In genomic region chr1:46131727-46132528, GRCh38 we compare ENCODE assay signal across 8 cellular contexts. TPM values are rescaled to one million over a fixed set of nuclear protein-coding genes. Genes with fewer than 3 reads are reported as not detected.
DNase-seq lines count a peak whose midpoint lies in the region; ATAC-seq and TF ChIP-seq lines count a peak whose summit lies in the region.

No MANE protein-coding gene starts in this region.

- peak overlapping the region; percentile 55 for H3K27ac Mint-ChIP-seq in CD8-positive, alpha-beta T cell
- peak overlapping the region; percentile 79 for H3K27ac Mint-ChIP-seq in T-helper 1 cell treated with Interleukin-12 subunit alpha and Interleukin-12 subunit beta and Interleukin-4 antibody, amounts not matched to agents 30 μg/mL and 1 μg/mL, for 36 hours

- CTCF ChIA-PET in CD8-positive, alpha-beta T cell (lab: Charles Lee) = interaction anchor here (1.0 to 4.0 kb wide), 3 partner anchors 48 to 96 kb away, joined by 3 to 13 read pairs (median 5); no protein-coding TSS in a partner anchor
- CTCF ChIA-PET in mammary epithelial cell (lab: Charles Lee; ENCODE audit: low non-redundant PET) = interaction anchor here (0.6 to 0.7 kb wide), 3 partner anchors 48 to 248 kb away, joined by 7 to 31 read pairs (median 28); no protein-coding TSS in a partner anchor

- peaks cover 7% of the 10 kb centered on the region for H3K36me3 Mint-ChIP-seq in CD8-positive, alpha-beta T cell
- peaks cover 2% of the 10 kb centered on the region for H3K36me3 Mint-ChIP-seq in T-helper 1 cell treated with Interleukin-12 subunit alpha and Interleukin-12 subunit beta and Interleukin-4 antibody, amounts not matched to agents 30 μg/mL and 1 μg/mL, for 36 hours (ENCODE audit: low read depth)

- H3K27me3 ChIP-seq in CD8-positive, alpha-beta T cell (ENCODE audit: insufficient read depth, low read length) = peaks cover 6% of the 10 kb centered on the region
- no peaks in the 10 kb centered on the region for H3K27me3 ChIP-seq in mammary epithelial cell (ENCODE audit: insufficient read depth, low read length)

- H4K20me1 ChIP-seq in mammary epithelial cell (ENCODE audit: insufficient read depth, low read length) = no peaks in the 10 kb centered on the region

- peak overlapping the region; percentile 97 for H3K4me3 Mint-ChIP-seq in CD8-positive, alpha-beta T cell
- peak overlapping the region; percentile 100 for H3K4me3 Mint-ChIP-seq in T-helper 1 cell treated with Interleukin-12 subunit alpha and Interleukin-12 subunit beta and Interleukin-4 antibody, amounts not matched to agents 30 μg/mL and 1 μg/mL, for 36 hours

- H3K4me1 ChIP-seq in CD8-positive, alpha-beta T cell (ENCODE audit: insufficient read depth, low read length) = peaks cover 7% of the 10 kb centered on the region
- peaks cover 26% of the 10 kb centered on the region for H3K4me1 ChIP-seq in mammary epithelial cell (ENCODE audit: insufficient read depth, low read length)

- no peak for TF ChIP-seq CTCF in CD8-positive, alpha-beta T cell (IDR thresholded peaks at IDR 0.05)
- TF ChIP-seq CTCF in LNCaP clone FGC (IDR thresholded peaks at IDR 0.05; ENCODE audit: control insufficient read depth, extremely low read depth, insufficient read depth) (no peak), mammary epithelial cell (conservative IDR thresholded peaks at IDR 0.05 in 1 of 2, IDR thresholded peaks at IDR 0.05 in 1 of 2; ENCODE audit: extremely low read depth in 1 of 2, insufficient read depth in 1 of 2, low read depth in 1 of 2, low read length in 2 of 2) (no peak), omental fat pad (IDR thresholded peaks at IDR 0.05) (no peak)

- H3K27ac ChIP-seq in CD8-positive, alpha-beta T cell (ENCODE audit: low read depth, low read length) = peak overlapping the region; percentile 49
- peak overlapping the region; percentile 91 for H3K27ac ChIP-seq in mammary epithelial cell (ENCODE audit: insufficient read depth, low read depth, low read length)

- BruUV-seq in mammary epithelial cell (replicated peaks; lab: Mats Ljungman, UMichigan) = TSS peak; percentile 59

- H3K4me2 ChIP-seq in mammary epithelial cell (ENCODE audit: insufficient read depth, low read depth, low read length) = peak overlapping the region; percentile 82

- H3K9me3 ChIP-seq in CD8-positive, alpha-beta T cell (ENCODE audit: low read length) = no peaks in the 10 kb centered on the region
- H3K9me3 ChIP-seq in mammary epithelial cell (replicated peaks; ENCODE audit: insufficient read depth, low read length) = no peaks in the 10 kb centered on the region

- peak; percentile 47 for ATAC-seq in CD8-positive, alpha-beta T cell
- no peak for ATAC-seq in left lobe of liver
- ATAC-seq in HG02571 (IDR thresholded peaks at IDR 0.05; ENCODE audit: unreplicated experiment) = no peak
- ATAC-seq in omental fat pad (ENCODE audit: low FRiP score) = no peak

- H3K36me3 ChIP-seq in CD8-positive, alpha-beta T cell (ENCODE audit: insufficient read depth, low read length) = no peaks in the 10 kb centered on the region
- no peaks in the 10 kb centered on the region for H3K36me3 ChIP-seq in mammary epithelial cell (ENCODE audit: insufficient read depth, low read length)

- H3K4me1 Mint-ChIP-seq in CD8-positive, alpha-beta T cell (ENCODE audit: low read depth) = peaks cover 24% of the 10 kb centered on the region
- H3K4me1 Mint-ChIP-seq in T-helper 1 cell treated with Interleukin-12 subunit alpha and Interleukin-12 subunit beta and Interleukin-4 antibody, amounts not matched to agents 30 μg/mL and 1 μg/mL, for 36 hours (ENCODE audit: low read depth) = peaks cover 19% of the 10 kb centered on the region

- POLR2A ChIA-PET in CD8-positive, alpha-beta T cell (lab: Charles Lee) = interaction anchor here (0.6 to 1.7 kb wide), 3 partner anchors 12 to 35 kb away, joined by 3 to 9 read pairs (median 3); no protein-coding TSS in a partner anchor

- intact Hi-C loops in CD8-positive, alpha-beta T cell (cut with DNase I, micrococcal nuclease) = loop anchor here (1.0 to 5.0 kb wide), 5 partner anchors 65 to 445 kb away; partner anchors contain the start of genes POMGNT1 (in 2 of the 2), GPBP1L1 (in 1 of the 2), RAD54L (in 1 of the 2) and TMEM69 (in 1 of the 2)
- intact Hi-C loops in mammary epithelial cell (cut with micrococcal nuclease) = loop anchor here (1.0 to 2.0 kb wide), 4 partner anchors 47 to 95 kb away; no protein-coding TSS in a partner anchor

- peaks cover 37% of the 10 kb centered on the region for H3K79me2 ChIP-seq in mammary epithelial cell (ENCODE audit: insufficient read depth, low read length)

- DNase-seq in CD8-positive, alpha-beta T cell = peak in 5 of 7 experiments; percentile 2 to 48 (median 33)
- DNase-seq in LNCaP clone FGC (ENCODE audit: low read depth) (peak; percentile 30), mammary epithelial cell (peak; percentile 37), left lobe of liver (ENCODE audit: low spot score) (peak; percentile 49), omental fat pad (ENCODE audit: low spot score) (no peak)
- DNase-seq in stimulated activated CD4-positive, alpha-beta T cell treated with anti-CD3 and anti-CD28 coated beads, TNF-alpha, amount 100 ng/mL, for 4 hours (ENCODE audit: low read depth in 3 of 3) = peak in 2 of 3 experiments; percentile 1 to 9

- dilution Hi-C loops in mammary epithelial cell (cut with HindIII; ENCODE audit: low sequenced_read_pairs) = no loop called here

- H3K9ac ChIP-seq in mammary epithelial cell (ENCODE audit: insufficient read depth, low read length) = peak overlapping the region; percentile 90

- H3K4me3 ChIP-seq in CD8-positive, alpha-beta T cell (ENCODE audit: low read depth, low read length) = peak overlapping the region; percentile 91
- H3K4me3 ChIP-seq in LNCaP clone FGC (ENCODE audit: low read depth, low read length) (peak overlapping the region; percentile 80), mammary epithelial cell (replicated peaks in 1 of 3; ENCODE audit: insufficient read depth in 1 of 3, low read depth in 2 of 3, low read length in 3 of 3) (peak overlapping the region; percentile 73 to 99 (median 78))

- 3% methylated on average over 26 of the region's 38 CpGs for WGBS in mammary epithelial cell (ENCODE audit: low coverage, missing lambda C conversion rate)

- H3K9me3 Mint-ChIP-seq in CD8-positive, alpha-beta T cell = no peaks in the 10 kb centered on the region
- no peaks in the 10 kb centered on the region for H3K9me3 Mint-ChIP-seq in T-helper 1 cell treated with Interleukin-12 subunit alpha and Interleukin-12 subunit beta and Interleukin-4 antibody, amounts not matched to agents 30 μg/mL and 1 μg/mL, for 36 hours

- peaks cover 39% of the 10 kb centered on the region for H3K27me3 Mint-ChIP-seq in CD8-positive, alpha-beta T cell (ENCODE audit: low read depth)
- peaks cover 82% of the 10 kb centered on the region for H3K27me3 Mint-ChIP-seq in T-helper 1 cell treated with Interleukin-12 subunit alpha and Interleukin-12 subunit beta and Interleukin-4 antibody, amounts not matched to agents 30 μg/mL and 1 μg/mL, for 36 hours (ENCODE audit: low read depth)

- in situ Hi-C loops in mammary epithelial cell (cut with MboI; ENCODE audit: low sequenced_read_pairs in 2 of 2) = no loop called here

- H2AFZ ChIP-seq in mammary epithelial cell (ENCODE audit: low read depth, low read length) = peak overlapping the region; percentile 94

RNA-seq across cellular contexts. Expression of gene PIK3R3, which starts 0.5 kb away (rescaled TPM):
- total RNA-seq in CD8-positive, alpha-beta T cell = under 1 TPM; 0.71 to 0.94 TPM
- total RNA-seq in mammary epithelial cell (10 to 100 TPM; 12.8 to 13.8 TPM), left lobe of liver (3.1 TPM), omental fat pad (100 to 1,000 TPM in 1 of 4 donors, 10 to 100 TPM in 3; 21.9 to 123 (median 39.2) TPM)
- 7.3 TPM for polyA plus RNA-seq in mammary epithelial cell
- polyA minus RNA-seq in mammary epithelial cell = 15.3 TPM

RNA-seq across cellular contexts. Expression of gene TSPAN1, which starts 43.0 kb away (rescaled TPM):
- total RNA-seq in CD8-positive, alpha-beta T cell = not detected
- 100 to 1,000 TPM; 116 to 277 TPM for total RNA-seq in mammary epithelial cell
- polyA plus RNA-seq in mammary epithelial cell = 510 TPM
- 362 TPM for polyA minus RNA-seq in mammary epithelial cell
- total RNA-seq in left lobe of liver = 7.7 TPM
- 1 to 10 TPM in 2 of 4 donors, under 1 TPM in 1, not detected in 1; 0.84 to 1.2 (median 1.2) TPM for total RNA-seq in omental fat pad

RNA-seq across cellular contexts. Expression of gene P3R3URF, which starts 44.4 kb away (rescaled TPM):
- total RNA-seq in CD8-positive, alpha-beta T cell = not detected
- not detected for total RNA-seq in mammary epithelial cell
- polyA plus RNA-seq in mammary epithelial cell = not detected
- polyA minus RNA-seq in mammary epithelial cell = not detected
- total RNA-seq in left lobe of liver = not detected
- total RNA-seq in omental fat pad = not detected

Comparison
In these comparisons a context has a peak if more than half of its experiments do, and no peak if none do; other contexts are left out.
1. RNA of gene TSPAN1, which starts 43.0 kb away (total RNA-seq): 116 to 277 TPM in mammary epithelial cell; 7.7 TPM in left lobe of liver (single experiment), 0.84 to 1.2 TPM in omental fat pad and not detected in CD8-positive, alpha-beta T cell; every median in the first group is over 10 times any median in the second.
2. Peak in every context shown above with its lines, with median percentiles within 50 percentile points of each other: H3K4me3 ChIP-seq.